In genomic region chr13:27188239-27188638, GRCh38 we compare ENCODE assay signal across 24 cellular contexts. TPM values are rescaled to one million over a fixed set of nuclear protein-coding genes. Genes with fewer than 3 reads are reported as not detected.
DNase-seq lines count a peak whose midpoint lies in the region; ATAC-seq, FAIRE-seq and TF ChIP-seq lines count a peak whose summit lies in the region.
"Had no signal": no experiment of that assay in that cellular context is flagged by ENCODE, and none has a peak within 500 bp of the region (broad histone marks: within the 10 kb centered on the region; RNA-seq: fewer than 3 reads in every experiment).

No MANE protein-coding gene starts in this region.

- no peak overlapping the region for H3K4me3 Mint-ChIP-seq in activated T-helper 1 cell treated with anti-CD3 and anti-CD28 coated beads, Interleukin-12 subunit alpha, Interleukin-12 subunit beta, Interleukin-2, Interleukin-4 antibody, amounts not matched to agents 30 ng/mL and 10 ng/mL and 1 ng/mL, durations not matched to agents 14 hours and 24 hours and 36 hours

- BruUV-seq in HepG2 (replicated peaks; lab: Mats Ljungman, UMichigan): no TSS peak

- peaks cover 0 to 26% (median 7%) of the 10 kb centered on the region in 4 donors for H3K4me1 ChIP-seq in liver (ENCODE audit: control insufficient read depth in 4 of 4, insufficient read depth in 4 of 4, low read length in 3 of 4)
- peaks cover 10% of the 10 kb centered on the region for H3K4me1 ChIP-seq in HepG2 (ENCODE audit: insufficient read depth, low read length)
- H3K4me1 ChIP-seq in pancreas: peaks cover 0 to 14% (median 5%) of the 10 kb centered on the region in 3 donors

- TF ChIP-seq RAD21 in liver (IDR thresholded peaks at IDR 0.05) (peak; percentile 10 to 37), HepG2 (CRISPR knock-in tag; IDR thresholded peaks at IDR 0.05) (no peak)

- H3K27me3 ChIP-seq in liver (ENCODE audit: control insufficient read depth in 4 of 4, insufficient read depth in 4 of 4, low read length in 3 of 4) (no peaks in the 10 kb centered on the region), HepG2 (ENCODE audit: control insufficient read depth in 1 of 2, insufficient read depth in 2 of 2, low read length in 2 of 2) (no peaks in the 10 kb centered on the region), pancreas (no peaks in the 10 kb centered on the region), MG63 (no peaks in the 10 kb centered on the region)
- H3K27me3 ChIP-seq: SJSA1 had no signal

- DNase-seq in HepG2 (ENCODE audit: low spot score) (no peak), islet precursor cell (peak; percentile 9), pancreas (peak in 1 of 6 donors; percentile 60), MG63 (no peak), SKM-1 treated with dmso at 0.1 percent for 144 hours (lab: John Stamatoyannopoulos, UW; ENCODE audit: unreplicated experiment) (no peak)
- DNase-seq in activated T-helper 1 cell treated with anti-CD3 and anti-CD28 coated beads, Interleukin-12 subunit alpha, Interleukin-12 subunit beta, Interleukin-2, Interleukin-4 antibody, amounts not matched to agents 30 ng/mL and 10 ng/mL and 1 ng/mL, durations not matched to agents 14 hours and 24 hours and 36 hours (ENCODE audit: low spot score): no peak
- DNase-seq: 8988T, DMS153, DND-41, Kasumi-1, NCI-H1105 treated with DMSO at 0.1 percent for 48 hours, NCI-H146, NCI-H1930, NCI-H2107, NCI-H446, NCI-H524 treated with DMSO at 0.1 percent for 48 hours, NCI-H774 had no signal

- no peak for TF ChIP-seq CTCF in liver (IDR thresholded peaks at IDR 0.05; ENCODE audit: low read depth, low read length, missing input control)
- no peak for TF ChIP-seq CTCF in HepG2 (CRISPR knock-in tag; IDR thresholded peaks at IDR 0.05)
- no peak for TF ChIP-seq CTCF in pancreas (IDR thresholded peaks at IDR 0.05)

- no peaks in the 10 kb centered on the region for H3K36me3 Mint-ChIP-seq in activated T-helper 1 cell treated with anti-CD3 and anti-CD28 coated beads, Interleukin-12 subunit alpha, Interleukin-12 subunit beta, Interleukin-2, Interleukin-4 antibody, amounts not matched to agents 30 ng/mL and 10 ng/mL and 1 ng/mL, durations not matched to agents 14 hours and 24 hours and 36 hours (ENCODE audit: low read depth)

- POLR2A ChIA-PET in HepG2 (lab: Yijun Ruan, JAX): no interaction called here

- TF ChIP-seq EP300 in HepG2 (IDR thresholded peaks at IDR 0.05; ENCODE audit: low read depth in 2 of 2, low read length in 2 of 2) (no peak), HepG2 (CRISPR knock-in tag; IDR thresholded peaks at IDR 0.05; ENCODE audit: borderline replicate concordance) (no peak)

- TF ChIP-seq POLR2A in HepG2 (IDR thresholded peaks at IDR 0.05; ENCODE audit: insufficient read depth in 1 of 2, low read depth in 2 of 2, low read length in 2 of 2): no peak

- WGBS in liver: 45% methylated on average over 4 of the region's 4 CpGs
- whole genome bisulfite sequencing in HepG2 (ENCODE audit: low lambda C conversion rate): 22% methylated on average over 4 of the region's 4 CpGs
- WGBS in pancreas, 2 donors: 23 to 26% methylated on average over 4 of the region's 4 CpGs

- no peaks in the 10 kb centered on the region for H4K20me1 ChIP-seq in HepG2 (ENCODE audit: insufficient read depth, low read length)

- intact Hi-C loops in HepG2 (cut with micrococcal nuclease; ENCODE audit: unreplicated experiment) (no loop called here), pancreas (cut with DNase I) (no loop called here)
- intact Hi-C loops in activated T-helper 1 cell treated with anti-CD3 and anti-CD28 coated beads, Interleukin-12 subunit alpha, Interleukin-12 subunit beta, Interleukin-2, Interleukin-4 antibody, amounts not matched to agents 30 ng/mL and 10 ng/mL and 1 ng/mL, durations not matched to agents 14 hours and 24 hours and 36 hours (cut with micrococcal nuclease): no loop called here

- FAIRE-seq in HepG2 (lab: Jason Lieb, UNC) (no peak), pancreas (lab: Jason Lieb, UNC) (no peak)
- FAIRE-seq: GM12892, GM19239, H54, K562 had no signal

- no peak overlapping the region for H3K4me3 ChIP-seq in liver (ENCODE audit: low read depth in 1 of 3, low read length in 3 of 3)
- H3K4me3 ChIP-seq in HepG2 (replicated peaks in 1 of 3; ENCODE audit: insufficient read depth in 1 of 3, low read depth in 2 of 3, low read length in 3 of 3): no peak overlapping the region
- H3K4me3 ChIP-seq in pancreas: no peak overlapping the region
- no peak overlapping the region for H3K4me3 ChIP-seq in MG63
- H3K4me3 ChIP-seq: K562, SJSA1 had no signal

- CTCF ChIA-PET in HepG2 (lab: Yijun Ruan, JAX; ENCODE audit: low intra/inter-chr PET ratio, low total read pairs): no interaction called here

- no peaks in the 10 kb centered on the region for H3K9me3 Mint-ChIP-seq in activated T-helper 1 cell treated with anti-CD3 and anti-CD28 coated beads, Interleukin-12 subunit alpha, Interleukin-12 subunit beta, Interleukin-2, Interleukin-4 antibody, amounts not matched to agents 30 ng/mL and 10 ng/mL and 1 ng/mL, durations not matched to agents 14 hours and 24 hours and 36 hours

- H3K27me3 Mint-ChIP-seq in activated T-helper 1 cell treated with anti-CD3 and anti-CD28 coated beads, Interleukin-12 subunit alpha, Interleukin-12 subunit beta, Interleukin-2, Interleukin-4 antibody, amounts not matched to agents 30 ng/mL and 10 ng/mL and 1 ng/mL, durations not matched to agents 14 hours and 24 hours and 36 hours (ENCODE audit: insufficient read depth): no peaks in the 10 kb centered on the region

- no peak for ATAC-seq in HepG2
- peak; percentile 46 to 88 (median 62) for ATAC-seq in pancreas
- ATAC-seq: K562, Right ventricle myocardium inferior had no signal

- in situ Hi-C loops in HepG2 (cut with HindIII; ENCODE audit: extremely low pct_ligation_motif_present, low pct_unique_long_range_greater_than_20kb): no loop called here

- H3K9me3 ChIP-seq in liver (ENCODE audit: control insufficient read depth in 4 of 4, low read length in 3 of 4): no peaks in the 10 kb centered on the region
- H3K9me3 ChIP-seq in HepG2 (ENCODE audit: low read length): no peaks in the 10 kb centered on the region
- H3K9me3 ChIP-seq in pancreas: no peaks in the 10 kb centered on the region
- H3K9me3 ChIP-seq in MG63: no peaks in the 10 kb centered on the region
- H3K9me3 ChIP-seq: SJSA1 had no signal

- no peak overlapping the region for H3K27ac Mint-ChIP-seq in activated T-helper 1 cell treated with anti-CD3 and anti-CD28 coated beads, Interleukin-12 subunit alpha, Interleukin-12 subunit beta, Interleukin-2, Interleukin-4 antibody, amounts not matched to agents 30 ng/mL and 10 ng/mL and 1 ng/mL, durations not matched to agents 14 hours and 24 hours and 36 hours

- no peak overlapping the region for H3K4me2 ChIP-seq in HepG2 (ENCODE audit: low read depth, low read length)

- peaks cover 6% of the 10 kb centered on the region for H3K4me1 Mint-ChIP-seq in activated T-helper 1 cell treated with anti-CD3 and anti-CD28 coated beads, Interleukin-12 subunit alpha, Interleukin-12 subunit beta, Interleukin-2, Interleukin-4 antibody, amounts not matched to agents 30 ng/mL and 10 ng/mL and 1 ng/mL, durations not matched to agents 14 hours and 24 hours and 36 hours (ENCODE audit: low read depth)

- H2AFZ ChIP-seq in HepG2 (ENCODE audit: low read length): no peak overlapping the region

- H3K27ac ChIP-seq in liver (ENCODE audit: low read depth in 1 of 2, low read length in 2 of 2) (peak overlapping the region; percentile 65 to 70), HepG2 (ENCODE audit: extremely low read length, insufficient read depth, low read length) (no peak overlapping the region), pancreas (peak overlapping the region in 1 of 4 donors; percentile 63)
- H3K27ac ChIP-seq: SJSA1 had no signal

- H3K36me3 ChIP-seq in liver (ENCODE audit: control insufficient read depth in 4 of 4, insufficient read depth in 3 of 4, low read depth in 1 of 4, low read length in 3 of 4) (no peaks in the 10 kb centered on the region), HepG2 (replicated peaks in 1 of 2; ENCODE audit: control insufficient read depth in 1 of 2, insufficient read depth in 2 of 2, low read length in 2 of 2) (no peaks in the 10 kb centered on the region), pancreas (no peaks in the 10 kb centered on the region), MG63 (no peaks in the 10 kb centered on the region)
- H3K36me3 ChIP-seq: SJSA1 had no signal

- H3K9ac ChIP-seq in liver (ENCODE audit: low read depth in 1 of 2, low read length in 2 of 2): no peak overlapping the region
- H3K9ac ChIP-seq in HepG2 (ENCODE audit: insufficient read depth, low read depth, low read length): no peak overlapping the region

- H3K79me2 ChIP-seq in HepG2 (ENCODE audit: insufficient read depth, low read length): no peaks in the 10 kb centered on the region

RNA-seq across cellular contexts. Expression of gene USP12, which starts 16.6 kb away (rescaled TPM):
- total RNA-seq in liver (10 to 100 TPM; 17.2 to 43.7 TPM), HepG2 (2016; rRNA removed; fragmentation: Illumina TruSeq; extraction: Trizol) (19.5 and 30.3 TPM in 2 replicates), pancreas (10 to 100 TPM in 2 of 6 donors, 1 to 10 TPM in 4; 8.6 to 18.9 (median 9.4) TPM)
- polyA plus RNA-seq in liver (1 to 10 TPM; 5.7 to 6.6 TPM), HepG2 (2011; rRNA removed) (9.4 and 9.8 TPM in 2 replicates), pancreas (1 to 10 TPM; 3.9 to 9.9 TPM)
- total RNA-seq in HepG2 (2016; cell fraction: cytosol; rRNA removed; fragmentation: Illumina TruSeq; extraction: Trizol; ENCODE audit: low read depth): 32.9 and 33.8 TPM in 2 replicates
- total RNA-seq in HepG2 (2016; cell fraction: insoluble cytoplasmic fraction; rRNA removed; fragmentation: Illumina TruSeq; extraction: Trizol): 19.4 and 26.7 TPM in 2 replicates
- total RNA-seq in HepG2 (2016; cell fraction: membrane; rRNA removed; fragmentation: Illumina TruSeq; extraction: Trizol): 34.7 and 39.3 TPM in 2 replicates
- 16.5 and 17.7 TPM in 2 replicates for total RNA-seq in HepG2 (2016; cell fraction: nucleus; rRNA removed; fragmentation: Illumina TruSeq; extraction: Trizol)
- polyA plus RNA-seq in HepG2 (2011; cell fraction: cytosol; rRNA removed): 3.9 and 6.2 TPM in 2 replicates
- 2.7 and 3.4 TPM in 2 replicates for polyA plus RNA-seq in HepG2 (2011; cell fraction: nucleus; rRNA removed)
- 16.6 and 18.8 TPM in 2 replicates for polyA plus RNA-seq in HepG2 (2012)
- 36.8 and 44.5 TPM in 2 replicates for polyA plus RNA-seq in HepG2 (2016; cell fraction: cytosol; fragmentation: Illumina TruSeq; extraction: Trizol; ENCODE audit: low read depth)
- polyA plus RNA-seq in HepG2 (2016; cell fraction: insoluble cytoplasmic fraction; fragmentation: Illumina TruSeq; extraction: Trizol; ENCODE audit: low read depth): 28.8 and 29.4 TPM in 2 replicates
- polyA plus RNA-seq in HepG2 (2016; cell fraction: membrane; fragmentation: Illumina TruSeq; extraction: Trizol; ENCODE audit: low read depth): 31.5 and 33.7 TPM in 2 replicates
- polyA plus RNA-seq in HepG2 (2016; cell fraction: nucleus; fragmentation: Illumina TruSeq; extraction: Trizol; ENCODE audit: insufficient read depth, low read depth): 15.9 and 16.9 TPM in 2 replicates
- 4.2 and 6.1 TPM in 2 replicates for polyA minus RNA-seq in HepG2 (2011; rRNA and poly(A)+ RNA removed; ENCODE audit: low replicate concordance)
- polyA minus RNA-seq in HepG2 (2011; cell fraction: cytosol; rRNA and poly(A)+ RNA removed): 9.5 and 11.3 TPM in 2 replicates
- polyA minus RNA-seq in HepG2 (2011; cell fraction: nucleus; rRNA and poly(A)+ RNA removed): 23.9 and 27.2 TPM in 2 replicates
- total RNA-seq in MG63 (2014; rRNA removed; shearing (Covaris generic); ENCODE audit: low replicate concordance): 15.1 and 23.8 TPM in 2 replicates
- total RNA-seq in activated T-helper 1 cell treated with anti-CD3 and anti-CD28 coated beads, Interleukin-12 subunit alpha, Interleukin-12 subunit beta, Interleukin-2, Interleukin-4 antibody, amounts not matched to agents 30 ng/mL and 10 ng/mL and 1 ng/mL, durations not matched to agents 14 hours and 24 hours and 36 hours: 45.8 and 49.1 TPM in 2 replicates
